Comparison of ENCODE assay signal across 22 cellular contexts in genomic region chrX:73940893-73941470, GRCh38.
DNase-seq lines count a peak whose midpoint lies in the region; ATAC-seq, FAIRE-seq and TF ChIP-seq lines count a peak whose summit lies in the region.
"Had no signal": no experiment of that assay in that cellular context is flagged by ENCODE, and none has a peak within 500 bp of the region (broad histone marks: within the 10 kb centered on the region; RNA-seq: fewer than 3 reads in every experiment).

No MANE protein-coding gene starts in this region.

- POLR2A ChIA-PET in HepG2 (lab: Yijun Ruan, JAX): no interaction called here

- DNase-seq in SKM-1 treated with dmso at 0.1 percent for 144 hours (lab: John Stamatoyannopoulos, UW; ENCODE audit: unreplicated experiment) (peak; percentile 1), SKM-1 (lab: John Stamatoyannopoulos, UW; ENCODE audit: unreplicated experiment) (no peak), NB4 (ENCODE audit: low read depth) (peak; percentile 5), HepG2 (ENCODE audit: low spot score) (no peak), iPS-NIHi7 (ENCODE audit: extremely low spot score) (no peak), brain microvascular endothelial cell (no peak), NCI-H446 (lab: John Stamatoyannopoulos, UW) (no peak)
- DNase-seq in activated naive CD8-positive, alpha-beta T cell treated with anti-CD3 and anti-CD28 coated beads for 36 hours: no peak
- DNase-seq: DMS79 treated with DMSO at 0.1 percent for 48 hours, NCI-H1105, NCI-H146, NCI-H2029, NCI-H2227 treated with DMSO at 0.1 percent for 48 hours, NCI-H524 treated with DMSO at 0.1 percent for 48 hours, NCI-H82, Peyer's patch had no signal

- H3K4me3 Mint-ChIP-seq in activated naive CD8-positive, alpha-beta T cell treated with anti-CD3 and anti-CD28 coated beads for 36 hours: no peak overlapping the region
- H3K4me3 Mint-ChIP-seq: B cell; CD14-positive monocyte; T-helper 1 cell treated with Interleukin-12 subunit alpha and Interleukin-12 subunit beta and Interleukin-4 antibody, amounts not matched to agents 30 μg/mL and 1 μg/mL, for 36 hours had no signal

- no peak for TF ChIP-seq POLR2A in NB4 (IDR thresholded peaks at IDR 0.05; ENCODE audit: extremely low read depth, insufficient read length)
- TF ChIP-seq POLR2A in HepG2 (IDR thresholded peaks at IDR 0.05; ENCODE audit: insufficient read depth in 1 of 2, low read depth in 2 of 2, low read length in 2 of 2): no peak

- H3K4me1 ChIP-seq in HepG2 (ENCODE audit: insufficient read depth, low read length): peaks cover 12% of the 10 kb centered on the region; the same call in 1 of the 2 replicates
- H3K4me1 ChIP-seq: Peyer's patch had no signal

- H3K9ac ChIP-seq in HepG2 (ENCODE audit: insufficient read depth, low read depth, low read length): no peak overlapping the region

- H2AFZ ChIP-seq in HepG2 (ENCODE audit: low read length): no peak overlapping the region

- H3K4me1 Mint-ChIP-seq in activated naive CD8-positive, alpha-beta T cell treated with anti-CD3 and anti-CD28 coated beads for 36 hours: peaks cover 4% of the 10 kb centered on the region

- no TSS peak for BruUV-seq in HepG2 (replicated peaks; lab: Mats Ljungman, UMichigan)

- peaks cover 15% of the 10 kb centered on the region for H3K79me2 ChIP-seq in HepG2 (ENCODE audit: insufficient read depth, low read length)

- peaks cover 4% of the 10 kb centered on the region for H3K36me3 Mint-ChIP-seq in activated naive CD8-positive, alpha-beta T cell treated with anti-CD3 and anti-CD28 coated beads for 36 hours

- no peak for FAIRE-seq in HepG2 (lab: Jason Lieb, UNC)
- FAIRE-seq: A204.1, D721Med, H54 had no signal

- no peaks in the 10 kb centered on the region; a peak in 1 of 5 replicates for H3K27me3 ChIP-seq in HepG2 (ENCODE audit: control insufficient read depth in 1 of 2, insufficient read depth in 2 of 2, low read length in 2 of 2)
- no peaks in the 10 kb centered on the region for H3K27me3 ChIP-seq in brain microvascular endothelial cell (replicated peaks)
- H3K27me3 ChIP-seq: Peyer's patch had no signal

- H3K9me3 Mint-ChIP-seq in activated naive CD8-positive, alpha-beta T cell treated with anti-CD3 and anti-CD28 coated beads for 36 hours: no peaks in the 10 kb centered on the region
- H3K9me3 Mint-ChIP-seq: T-helper 1 cell treated with Interleukin-12 subunit alpha and Interleukin-12 subunit beta and Interleukin-4 antibody, amounts not matched to agents 30 μg/mL and 1 μg/mL, for 36 hours had no signal

- H4K20me1 ChIP-seq in HepG2 (ENCODE audit: insufficient read depth, low read length): no peaks in the 10 kb centered on the region

- in situ Hi-C loops in HepG2 (cut with HindIII; ENCODE audit: extremely low pct_ligation_motif_present, low pct_unique_long_range_greater_than_20kb): no loop called here
- in situ Hi-C loops in brain microvascular endothelial cell (cut with HindIII; ENCODE audit: low pct_ligation_motif_present, low sequenced_read_pairs): no loop called here

- H3K36me3 ChIP-seq in HepG2 (replicated peaks in 1 of 2; ENCODE audit: control insufficient read depth in 1 of 2, insufficient read depth in 2 of 2, low read length in 2 of 2) (no peaks in the 10 kb centered on the region), brain microvascular endothelial cell (replicated peaks) (no peaks in the 10 kb centered on the region)
- H3K36me3 ChIP-seq: Peyer's patch had no signal

- no peak overlapping the region for H3K27ac Mint-ChIP-seq in activated naive CD8-positive, alpha-beta T cell treated with anti-CD3 and anti-CD28 coated beads for 36 hours
- H3K27ac Mint-ChIP-seq: B cell; CD14-positive monocyte; T-helper 1 cell treated with Interleukin-12 subunit alpha and Interleukin-12 subunit beta and Interleukin-4 antibody, amounts not matched to agents 30 μg/mL and 1 μg/mL, for 36 hours had no signal

- intact Hi-C loops in HepG2 (cut with micrococcal nuclease; ENCODE audit: unreplicated experiment): no loop called here

- CTCF ChIA-PET in HepG2 (lab: Yijun Ruan, JAX; ENCODE audit: low intra/inter-chr PET ratio, low total read pairs): no interaction called here

- no peaks in the 10 kb centered on the region for H3K27me3 Mint-ChIP-seq in activated naive CD8-positive, alpha-beta T cell treated with anti-CD3 and anti-CD28 coated beads for 36 hours
- H3K27me3 Mint-ChIP-seq: B cell had no signal

- H3K27ac ChIP-seq in HepG2 (ENCODE audit: extremely low read length, insufficient read depth, low read length) (no peak overlapping the region), brain microvascular endothelial cell (no peak overlapping the region)
- H3K27ac ChIP-seq: Peyer's patch had no signal

- TF ChIP-seq EP300 in HepG2 (IDR thresholded peaks at IDR 0.05; ENCODE audit: low read depth in 2 of 2, low read length in 2 of 2) (no peak), HepG2 (CRISPR knock-in tag; IDR thresholded peaks at IDR 0.05; ENCODE audit: borderline replicate concordance) (no peak)

- H3K4me2 ChIP-seq in HepG2 (ENCODE audit: low read depth, low read length): no peak overlapping the region

- no peak overlapping the region for H3K4me3 ChIP-seq in NB4 (ENCODE audit: low read depth, low read length)
- H3K4me3 ChIP-seq in HepG2 (replicated peaks in 1 of 3; ENCODE audit: insufficient read depth in 1 of 3, low read depth in 2 of 3, low read length in 3 of 3): no peak overlapping the region
- H3K4me3 ChIP-seq in brain microvascular endothelial cell (ENCODE audit: low read depth, low read length): no peak overlapping the region
- H3K4me3 ChIP-seq: Peyer's patch had no signal

- TF ChIP-seq CTCF in NB4 (IDR thresholded peaks at IDR 0.05; ENCODE audit: low read depth, low read length) (no peak), HepG2 (CRISPR knock-in tag; IDR thresholded peaks at IDR 0.05) (no peak), brain microvascular endothelial cell (IDR thresholded peaks at IDR 0.05; ENCODE audit: low read depth, low read length, missing control alignments) (no peak)

- TF ChIP-seq RAD21 in HepG2 (CRISPR knock-in tag; IDR thresholded peaks at IDR 0.05): no peak

- WGBS in HepG2 (ENCODE audit: low lambda C conversion rate): 92% methylated on average over 2 of the region's 2 CpGs

- no peaks in the 10 kb centered on the region for H3K9me3 ChIP-seq in HepG2 (ENCODE audit: low read length)
- H3K9me3 ChIP-seq: Peyer's patch had no signal

- no peak for ATAC-seq in HepG2

TF ChIP-seq in HepG2, 621 proteins besides CTCF, POLR2A, EP300 and RAD21:
- TF ChIP-seq TAF15 (IDR thresholded peaks at IDR 0.05; ENCODE audit: low read depth, low read length, poor library complexity, severe bottlenecking): no peak
- TF ChIP-seq SRF (IDR thresholded peaks at IDR 0.05; ENCODE audit: low read depth, low read length): 0 out of 2 replicates have a peak, but pooled peaks have one; percentile 25
- no peak for TF ChIP-seq SP5 (CRISPR knock-in tag; IDR thresholded peaks at IDR 0.05; ENCODE audit: borderline replicate concordance, low read depth)

Comparison
In these comparisons a context has a peak if more than half of its experiments do, and no peak if none do; other contexts are left out.
1. DNase-seq: peak in SKM-1 treated with dmso at 0.1 percent for 144 hours (single experiment) and NB4 (single experiment); none in SKM-1 (single experiment), HepG2 (single experiment), iPS-NIHi7 (single experiment), brain microvascular endothelial cell (single experiment), NCI-H446 (0 of 2) and activated naive CD8-positive, alpha-beta T cell treated with anti-CD3 and anti-CD28 coated beads for 36 hours (single experiment).